In the genomic region with DNA sequence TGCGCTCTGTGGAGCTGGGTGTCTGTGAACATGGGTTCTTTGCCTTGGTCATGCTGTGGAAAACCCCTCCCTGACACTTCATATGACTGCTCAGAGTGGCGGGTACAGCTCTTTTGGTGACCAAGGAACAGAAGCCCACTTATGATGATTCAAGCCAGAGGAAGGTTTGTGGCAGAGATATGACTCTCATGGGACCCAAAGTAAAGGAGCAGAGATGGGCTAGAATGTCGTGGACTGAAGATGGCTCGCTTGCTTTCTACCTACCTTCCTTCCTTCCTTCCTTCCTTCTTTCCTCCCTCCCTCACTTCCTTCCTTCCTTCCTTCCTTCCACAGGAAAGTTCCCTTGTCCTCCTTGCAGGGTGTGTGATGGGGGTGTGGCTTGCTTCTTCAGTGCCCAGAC, we compare ENCODE assay signal across 22 cellular contexts.
"Had no signal": no experiment of that assay in that cellular context is flagged by ENCODE, and none has a peak within 500 bp of the region (broad histone marks: within the 10 kb centered on the region; RNA-seq: fewer than 3 reads in every experiment).

No MANE protein-coding gene starts in this region.

- H3K4me2 ChIP-seq: KMS-11 had no signal

- H3K4me3 ChIP-seq: K562 had no signal

- FAIRE-seq: HTR-8/SVneo, K562 had no signal

- H3K27ac ChIP-seq: HL-60, KMS-11, RWPE1 had no signal

- DNase-seq: Kasumi-1; MV-4-11; NCI-H1092; NCI-H1105 treated with DMSO at 0.1 percent for 48 hours; NCI-H1417 treated with DMSO at 0.1 percent for 48 hours; NCI-H146; NCI-H1694 treated with DMSO at 0.1 percent for 48 hours; NCI-H1930; NCI-H2081; NCI-H2107; NCI-H2227 treated with DMSO at 0.1 percent for 48 hours; NCI-H524; NCI-H69; NCI-H774; NK-92 treated with Interleukin-12 subunit alpha and Interleukin-12 subunit beta, amount 100 ng/mL, for 24 hours; PC-3; SHP77 had no signal

- H3K9ac ChIP-seq: KMS-11 had no signal
